Comparison of ENCODE assay signal across 8 cellular contexts in genomic region chr5:61816146-61816545, GRCh38.
"Had no signal": no experiment of that assay in that cellular context is flagged by ENCODE, and none has a peak within 500 bp of the region (broad histone marks: within the 10 kb centered on the region; RNA-seq: fewer than 3 reads in every experiment).

No MANE protein-coding gene starts in this region.

- H3K4me1 Mint-ChIP-seq: IgD-negative memory B cell had no signal

- H3K27ac ChIP-seq: GM23248, HL-60 had no signal

- H3K36me3 ChIP-seq: HAP-1 had no signal

- DNase-seq: GM23248, HFFc6, KBM-7 had no signal

- H2AFZ ChIP-seq: GM23248 had no signal

- H3K27ac Mint-ChIP-seq: HFFc6, IgD-negative memory B cell had no signal

- H3K9me3 Mint-ChIP-seq: HFFc6 had no signal

- H3K9me3 ChIP-seq: HAP-1 had no signal

- H3K9ac ChIP-seq: GM23248 had no signal

- H3K4me3 Mint-ChIP-seq: HFFc6, IgD-negative memory B cell had no signal

- H3K36me3 Mint-ChIP-seq: IgD-negative memory B cell had no signal

- H3K4me3 ChIP-seq: GM23248, HAP-1 had no signal

- ATAC-seq: HCT116, HepG2 had no signal
